8 cellular contexts compared by ENCODE assay signal in genomic region chr1:157948547-157949152, GRCh38. TPM values are rescaled to one million over a fixed set of nuclear protein-coding genes. Genes with fewer than 3 reads are reported as not detected.
DNase-seq lines count a peak whose midpoint lies in the region; ATAC-seq and TF ChIP-seq lines count a peak whose summit lies in the region.

No MANE protein-coding gene starts in this region.

- H3K27ac ChIP-seq in IMR-90 (ENCODE audit: insufficient read depth, low read length) (no peak overlapping the region), WERI-Rb-1 (no peak overlapping the region)

- H2BK20ac ChIP-seq in IMR-90 (ENCODE audit: low read depth, low read length): no peak overlapping the region

- no TSS peak for BruUV-seq in IMR-90 (replicated peaks; lab: Mats Ljungman, UMichigan)

- POLR2A ChIA-PET in IMR-90 (lab: Charles Lee; ENCODE audit: unreplicated experiment): no interaction called here

- H3K9me1 ChIP-seq in IMR-90 (ENCODE audit: insufficient read depth, low read length): no peaks in the 10 kb centered on the region

- no peak overlapping the region for H3K14ac ChIP-seq in IMR-90 (replicated peaks; ENCODE audit: low read depth, low read length)

- H4K5ac ChIP-seq in IMR-90 (ENCODE audit: low read depth, low read length): no peak overlapping the region

- H3K36me3 ChIP-seq in IMR-90 (ENCODE audit: control insufficient read depth, insufficient read depth, low read length): no peaks in the 10 kb centered on the region
- no peaks in the 10 kb centered on the region for H3K36me3 ChIP-seq in WERI-Rb-1

- H2BK120ac ChIP-seq in IMR-90 (ENCODE audit: low read depth, low read length): no peak overlapping the region

- WGBS in IMR-90 (ENCODE audit: extremely low coverage in 2 of 2, insufficient read length in 1 of 2), 2 experiments: 0% methylated on average over 1 of the region's 2 CpGs; no CpG with 5 or more reads in 1 of the 2 experiments

- TF ChIP-seq POLR2A in IMR-90 (IDR thresholded peaks at IDR 0.05; ENCODE audit: low read depth, low read length): no peak

- no peak overlapping the region for H3K4ac ChIP-seq in IMR-90 (ENCODE audit: low read depth, low read length)

- H3K4me3 ChIP-seq in IMR-90 (ENCODE audit: insufficient read depth, low read depth, low read length) (no peak overlapping the region), WERI-Rb-1 (ENCODE audit: low read depth, low read length) (no peak overlapping the region)

- H3K9ac ChIP-seq in IMR-90 (ENCODE audit: low read depth, low read length): no peak overlapping the region

- H3K56ac ChIP-seq in IMR-90 (ENCODE audit: extremely low read depth, insufficient read depth, low read length): no peak overlapping the region

- H4K8ac ChIP-seq in IMR-90 (ENCODE audit: low read depth in 2 of 2, low read length in 2 of 2): no peak overlapping the region

- H3K79me1 ChIP-seq in IMR-90 (ENCODE audit: low read depth in 1 of 2, low read length in 2 of 2): no peaks in the 10 kb centered on the region

- dilution Hi-C loops in IMR-90 (cut with HindIII; ENCODE audit: low sequenced_read_pairs, unreplicated experiment): no loop called here

- TF ChIP-seq CTCF in IMR-90 (conservative IDR thresholded peaks at IDR 0.05; ENCODE audit: low read depth, low read length): peak; percentile 49
- TF ChIP-seq CTCF in WERI-Rb-1 (IDR thresholded peaks at IDR 0.05; ENCODE audit: low read depth, low read length): peak; percentile 98

- in situ Hi-C loops in IMR-90 (cut with MboI; ENCODE audit: low sequenced_read_pairs): no loop called here

- DNase-seq in COLO829 (ENCODE audit: low spot score) (peak; percentile 60), IMR-90 (peak; percentile 42), WERI-Rb-1 (peak; percentile 71), iPS DF 4.7 (ENCODE audit: extremely low read depth, low spot score) (peak; percentile 46), activated gamma-delta T cell treated with Interleukin-2 at 50 U/mL for 16 hours (no peak), NCI-H524 treated with DMSO at 0.1 percent for 48 hours (lab: John Stamatoyannopoulos, UW) (no peak), GM19240 (ENCODE audit: insufficient read length, low spot score) (no peak)

- H2BK5ac ChIP-seq in IMR-90 (ENCODE audit: low read depth, low read length, poor library complexity, severe bottlenecking): no peak overlapping the region

- ATAC-seq in IMR-90 (ENCODE audit: low read depth): peak; percentile 81
- no peak for ATAC-seq in GM21390 (IDR thresholded peaks at IDR 0.05; ENCODE audit: unreplicated experiment)

- H3K23ac ChIP-seq in IMR-90 (ENCODE audit: low read depth, low read length): no peak overlapping the region

- intact Hi-C loops in IMR-90 (cut with micrococcal nuclease): loop anchor here (2.0 to 5.0 kb wide), 2 partner anchors 70 to 366 kb away; no protein-coding TSS in a partner anchor

- H4K91ac ChIP-seq in IMR-90 (ENCODE audit: insufficient read depth, low read depth, low read length): no peak overlapping the region

- TF ChIP-seq RAD21 in IMR-90 (IDR thresholded peaks at IDR 0.05; ENCODE audit: low read length): peak; percentile 60

- H3K4me1 ChIP-seq in IMR-90 (ENCODE audit: control insufficient read depth, insufficient read depth, low read length): no peaks in the 10 kb centered on the region

- H2AK5ac ChIP-seq in IMR-90 (ENCODE audit: low read depth, low read length): no peak overlapping the region

- no peaks in the 10 kb centered on the region for H3K9me3 ChIP-seq in IMR-90 (ENCODE audit: control insufficient read depth, insufficient read depth, low read length)
- H3K9me3 ChIP-seq in WERI-Rb-1 (ENCODE audit: severe bottlenecking): no peaks in the 10 kb centered on the region

- H3K4me2 ChIP-seq in IMR-90 (ENCODE audit: low read depth, low read length): no peak overlapping the region

- H2AK9ac ChIP-seq in IMR-90 (replicated peaks; ENCODE audit: low read depth, low read length, poor library complexity): no peak overlapping the region

- H2AFZ ChIP-seq in IMR-90 (replicated peaks; ENCODE audit: low read length, poor library complexity): peak overlapping the region; percentile 28

- no peak overlapping the region for H3K18ac ChIP-seq in IMR-90 (ENCODE audit: low read depth, low read length)

- CTCF ChIA-PET in IMR-90 (lab: Yijun Ruan, JAX): no interaction called here

- no peaks in the 10 kb centered on the region for H4K20me1 ChIP-seq in IMR-90 (ENCODE audit: insufficient read depth, low read length)

- H3K27me3 ChIP-seq in IMR-90 (ENCODE audit: control insufficient read depth, insufficient read depth, low read length) (peaks cover 13% of the 10 kb centered on the region), WERI-Rb-1 (ENCODE audit: insufficient read depth, low read depth, severe bottlenecking) (peaks cover 88% of the 10 kb centered on the region)

- H2BK15ac ChIP-seq in IMR-90 (ENCODE audit: low read depth, low read length): no peak overlapping the region

TF ChIP-seq in IMR-90, 13 proteins besides CTCF, POLR2A, EP300 and RAD21:
- peak; percentile 32; the same call in 1 of the 2 replicates for TF ChIP-seq SMC3 (IDR thresholded peaks at IDR 0.05; ENCODE audit: low read depth, low read length)
- TF ChIP-seq, protein P1, sequence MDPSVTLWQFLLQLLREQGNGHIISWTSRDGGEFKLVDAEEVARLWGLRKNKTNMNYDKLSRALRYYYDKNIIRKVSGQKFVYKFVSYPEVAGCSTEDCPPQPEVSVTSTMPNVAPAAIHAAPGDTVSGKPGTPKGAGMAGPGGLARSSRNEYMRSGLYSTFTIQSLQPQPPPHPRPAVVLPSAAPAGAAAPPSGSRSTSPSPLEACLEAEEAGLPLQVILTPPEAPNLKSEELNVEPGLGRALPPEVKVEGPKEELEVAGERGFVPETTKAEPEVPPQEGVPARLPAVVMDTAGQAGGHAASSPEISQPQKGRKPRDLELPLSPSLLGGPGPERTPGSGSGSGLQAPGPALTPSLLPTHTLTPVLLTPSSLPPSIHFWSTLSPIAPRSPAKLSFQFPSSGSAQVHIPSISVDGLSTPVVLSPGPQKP (IDR thresholded peaks at IDR 0.05; ENCODE audit: borderline replicate concordance, low read depth, low read length): no peak

RNA-seq across cellular contexts. Expression of gene KIRREL1, which starts 44.8 kb away (rescaled TPM):
- 61.9 and 64.7 TPM in 2 replicates for total RNA-seq in IMR-90 (2012; rRNA removed)
- 58.1 and 64.6 TPM in 2 replicates for polyA plus RNA-seq in IMR-90 (2012; rRNA removed)
- polyA plus RNA-seq in IMR-90 (2012; cell fraction: cytosol; rRNA removed): 38.9 and 51.3 TPM in 2 replicates
- 85.2 and 89.7 TPM in 2 replicates for polyA plus RNA-seq in IMR-90 (2012; cell fraction: nucleus; rRNA removed; ENCODE audit: low replicate concordance)

Comparison
In these comparisons a context has a peak if more than half of its experiments do, and no peak if none do; other contexts are left out.
1. DNase-seq: peak in COLO829 (single experiment), IMR-90 (single experiment), WERI-Rb-1 (single experiment) and iPS DF 4.7 (single experiment); none in activated gamma-delta T cell treated with Interleukin-2 at 50 U/mL for 16 hours (single experiment), NCI-H524 treated with DMSO at 0.1 percent for 48 hours (single experiment) and GM19240 (single experiment).